ENCODE assay signal across 12 cellular contexts in genomic region chr22:27747396-27748256, GRCh38. TPM values are rescaled to one million over a fixed set of nuclear protein-coding genes. Genes with fewer than 3 reads are reported as not detected.
DNase-seq lines count a peak whose midpoint lies in the region; ATAC-seq and TF ChIP-seq lines count a peak whose summit lies in the region.
"Had no signal": no experiment of that assay in that cellular context is flagged by ENCODE, and none has a peak within 500 bp of the region (broad histone marks: within the 10 kb centered on the region; RNA-seq: fewer than 3 reads in every experiment).

No MANE protein-coding gene starts in this region.

- H3K4me3 ChIP-seq in fibroblast of the aortic adventitia (ENCODE audit: low read depth, low read length) (no peak overlapping the region), sigmoid colon (no peak overlapping the region)

- TF ChIP-seq CTCF in RWPE1 (conservative IDR thresholded peaks at IDR 0.05; ENCODE audit: low read depth) (no peak; the same call in 1 of the 2 replicates), fibroblast of the aortic adventitia (IDR thresholded peaks at IDR 0.05; ENCODE audit: insufficient read depth, low read length) (peak; percentile 59), sigmoid colon (IDR thresholded peaks at IDR 0.05) (no peak)

- TF ChIP-seq POLR2A in sigmoid colon (IDR thresholded peaks at IDR 0.05) (no peak), GM18505 (IDR thresholded peaks at IDR 0.05; ENCODE audit: borderline replicate concordance, extremely low read depth, insufficient read depth, insufficient read length) (no peak)

- TF ChIP-seq EP300 in sigmoid colon (IDR thresholded peaks at IDR 0.05), result no peak

- intact Hi-C loops in sigmoid colon (cut with DNase I), result no loop called here

- no peaks in the 10 kb centered on the region for H3K9me3 ChIP-seq in sigmoid colon

- CTCF ChIA-PET in RWPE1 (lab: Yijun Ruan, JAX), result no interaction called here

- H3K36me3 ChIP-seq in sigmoid colon, result no peaks in the 10 kb centered on the region

- H3K27ac ChIP-seq in RWPE1 (peak overlapping the region; percentile 93), sigmoid colon (peak overlapping the region; percentile 60 to 81 (median 74))

- POLR2A ChIA-PET in RWPE1 (lab: Yijun Ruan, JAX; ENCODE audit: low non-redundant PET), result no interaction called here

- ATAC-seq in GM18505 (IDR thresholded peaks at IDR 0.05; ENCODE audit: unreplicated experiment) (no peak), GM19324 (IDR thresholded peaks at IDR 0.05; ENCODE audit: low FRiP score, unreplicated experiment) (no peak), HG03108 (IDR thresholded peaks at IDR 0.05; ENCODE audit: unreplicated experiment) (no peak)
- ATAC-seq: left colon; stimulated activated memory B cell treated with anti-CD40 and anti-IgM and Interleukin-4, amounts not matched to agents 10 μg/mL and 1 μg/mL and 100 μg/mL, for 72 hours had no signal

- no peaks in the 10 kb centered on the region for H3K27me3 ChIP-seq in sigmoid colon

- H3K4me1 ChIP-seq in sigmoid colon, result peaks cover 0 to 37% (median 25%) of the 10 kb centered on the region in 4 donors

- DNase-seq in GM03348 (ENCODE audit: low spot score), result peak; percentile 74
- no peak for DNase-seq in RWPE1 (ENCODE audit: low spot score)
- DNase-seq in fibroblast of the aortic adventitia (ENCODE audit: low read depth), result peak; percentile 85
- peak; percentile 57 for DNase-seq in sigmoid colon
- DNase-seq in cortex of kidney (lab: John Stamatoyannopoulos, UW), result no peak
- DNase-seq: activated T-cell treated with anti-CD3 and anti-CD28 coated beads for 4 hours, DMS79, left colon had no signal

- 75 to 88% methylated on average over 14 of the region's 14 CpGs for WGBS in sigmoid colon, 2 donors

RNA-seq across cellular contexts. Expression of gene MN1, which starts 53.9 kb away (rescaled TPM):
- total RNA-seq in fibroblast of the aortic adventitia (ENCODE audit: low replicate concordance), result 27.9 and 55.9 TPM in 2 replicates
- 10 to 100 TPM in 1 of 4 donors, 1 to 10 TPM in 3; 6.4 to 21.3 (median 7.5) TPM for total RNA-seq in sigmoid colon
- polyA plus RNA-seq in sigmoid colon, result 1 to 10 TPM in 1 of 3 donors, under 1 TPM in 2; under 0.01 to 1.2 (median 0.85) TPM

Comparison
In these comparisons a context has a peak if more than half of its experiments do, and no peak if none do; other contexts are left out.
1. DNase-seq: peak in GM03348 (single experiment), fibroblast of the aortic adventitia (single experiment) and sigmoid colon (single experiment); none in RWPE1 (single experiment) and cortex of kidney (single experiment).